Comparison of ENCODE assay signal across 25 cellular contexts in the genomic region with DNA sequence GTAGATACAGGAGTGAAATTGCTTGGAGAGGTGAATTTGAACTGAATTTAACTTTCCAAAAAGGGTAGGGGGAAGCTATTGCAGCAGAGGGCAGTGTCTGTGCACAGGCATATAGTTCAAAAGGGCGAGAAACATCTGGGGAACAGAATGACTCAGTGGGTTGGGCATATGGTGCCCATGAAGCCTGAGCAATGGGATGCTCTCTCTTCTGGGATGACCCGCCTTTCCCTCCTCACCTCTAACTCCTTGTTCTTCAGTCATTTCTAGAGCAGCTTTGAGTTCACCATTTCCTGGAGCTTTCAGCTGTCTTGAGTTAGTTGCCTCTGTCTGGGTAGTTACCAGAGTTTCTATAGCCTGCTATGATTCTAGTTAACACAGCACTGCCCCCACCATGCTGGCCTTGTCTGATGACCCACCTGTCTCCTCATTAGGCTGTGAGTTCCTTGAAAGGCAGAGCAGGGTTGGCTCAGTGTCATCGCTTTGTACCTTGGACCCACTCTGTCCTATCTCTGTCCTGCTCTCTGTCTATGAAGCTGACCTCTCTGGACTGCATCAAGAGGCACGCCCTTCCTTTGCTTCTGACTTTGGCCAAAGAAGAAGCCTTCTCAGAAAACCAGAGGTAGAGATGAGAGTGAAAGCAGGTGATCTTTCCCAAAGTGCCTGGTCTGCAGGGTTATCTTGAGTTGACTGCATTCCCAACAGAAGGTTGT.
A peak's percentile ranks its signal among the peaks of the same experiment; 100 is the strongest.
DNase-seq lines count a peak whose midpoint lies in the region; ATAC-seq and TF ChIP-seq lines count a peak whose summit lies in the region.
"Had no signal": no experiment of that assay in that cellular context is flagged by ENCODE, and none has a peak within 500 bp of the region (broad histone marks: within the 10 kb centered on the region; RNA-seq: fewer than 3 reads in every experiment).

No MANE protein-coding gene starts in this region.

- TF ChIP-seq EP300 in transverse colon (IDR thresholded peaks at IDR 0.05; ENCODE audit: low read depth): no peak

- peaks cover 0 to 11% (median 7%) of the 10 kb centered on the region in 4 donors for H3K4me1 ChIP-seq in transverse colon

- peaks cover 0 to 3% of the 10 kb centered on the region in 2 donors for H3K9me3 ChIP-seq in transverse colon
- H3K9me3 ChIP-seq: A549, SK-N-SH had no signal

- no peak overlapping the region for H3K27ac ChIP-seq in transverse colon
- H3K27ac ChIP-seq: A549; BLaER1 treated with 17β-estradiol and CSF1 and Interleukin-3, amounts not matched to agents 10 nM and 100 nM had no signal

- ATAC-seq in GM18867 (IDR thresholded peaks at IDR 0.05; ENCODE audit: unreplicated experiment) (peak; percentile 61), HG03432 (IDR thresholded peaks at IDR 0.05; ENCODE audit: unreplicated experiment) (peak; percentile 68), GM21423 (IDR thresholded peaks at IDR 0.05; ENCODE audit: unreplicated experiment) (no peak), sciatic nerve (no peak)
- ATAC-seq: A549; CD8-positive, alpha-beta T cell; HCT116; HepG2 had no signal

- intact Hi-C loops in transverse colon (cut with DNase I; ENCODE audit: low total_unique reads) (no loop called here), sciatic nerve (cut with DNase I) (no loop called here)

- H3K36me3 ChIP-seq in transverse colon: no peaks in the 10 kb centered on the region
- H3K36me3 ChIP-seq: BLaER1 treated with 17β-estradiol and CSF1 and Interleukin-3, amounts not matched to agents 10 nM and 100 nM had no signal

- no peaks in the 10 kb centered on the region for H3K27me3 ChIP-seq in transverse colon
- H3K27me3 ChIP-seq: BLaER1 treated with 17β-estradiol and CSF1 and Interleukin-3, amounts not matched to agents 10 nM and 100 nM had no signal

- H3K4me3 ChIP-seq in fibroblast of mammary gland (ENCODE audit: control insufficient read depth, low read depth, low read length) (no peak overlapping the region), transverse colon (no peak overlapping the region)
- H3K4me3 ChIP-seq: A549; BLaER1 treated with 17β-estradiol and CSF1 and Interleukin-3, amounts not matched to agents 10 nM and 100 nM had no signal

- DNase-seq in fibroblast of mammary gland (ENCODE audit: low read depth) (peak; percentile 28), transverse colon (peak; percentile 34), COLO829 (ENCODE audit: low spot score) (no peak), sciatic nerve (ENCODE audit: low spot score) (no peak)
- DNase-seq: AML-193; CD8-positive, alpha-beta T cell; DMS153; Kasumi-1; MV-4-11; NCI-H1105; NCI-H1436 treated with DMSO at 0.1 percent for 48 hours; NCI-H1930; NCI-H2107; NCI-H446; NCI-H524 treated with DMSO at 0.1 percent for 48 hours; NCI-H774; SK-N-SH; SW 1271 had no signal

- WGBS in transverse colon (ENCODE audit: low coverage in 1 of 2), 2 donors: 70 to 87% methylated on average over 2 to 4 of the region's 4 CpGs

- TF ChIP-seq POLR2A in transverse colon (IDR thresholded peaks at IDR 0.05): no peak

- in situ Hi-C loops in transverse colon (cut with MboI; ENCODE audit: low pct_ligation_motif_present in 1 of 4, low pct_unique_long_range_greater_than_20kb in 1 of 4, low sequenced_read_pairs in 3 of 4): no loop called here

- no peak for TF ChIP-seq CTCF in fibroblast of mammary gland (conservative IDR thresholded peaks at IDR 0.05; ENCODE audit: control insufficient read depth, insufficient read depth, low read depth, low read length)
- no peak for TF ChIP-seq CTCF in transverse colon (IDR thresholded peaks at IDR 0.05)

Comparison
In these comparisons a context has a peak if more than half of its experiments do, and no peak if none do; other contexts are left out.
1. ATAC-seq: peak in GM18867 (single experiment) and HG03432 (single experiment); none in GM21423 (single experiment) and sciatic nerve (single experiment).
2. DNase-seq: peak in fibroblast of mammary gland (single experiment) and transverse colon (single experiment); none in COLO829 (single experiment) and sciatic nerve (single experiment).